In the genomic region with DNA sequence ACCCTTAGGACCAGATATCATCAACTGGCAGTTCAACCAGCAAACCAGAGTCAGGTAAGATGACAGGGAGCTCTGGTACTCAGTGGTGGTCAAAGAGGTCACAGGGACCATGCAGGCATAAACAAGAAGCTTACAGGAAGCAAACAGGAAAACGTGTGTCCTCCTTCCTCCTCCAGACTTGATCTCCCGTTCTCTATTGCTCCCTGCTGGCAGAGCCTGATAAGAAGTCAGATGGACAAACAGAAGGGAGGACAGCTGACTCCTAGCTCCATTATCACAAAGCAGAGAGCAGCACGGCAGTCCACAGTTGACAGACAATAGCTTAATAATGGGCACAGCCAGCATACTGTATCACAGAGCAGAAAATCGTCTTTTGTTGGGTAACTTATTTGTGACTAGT, we compare ENCODE assay signal across 8 cellular contexts.
DNase-seq lines count a peak whose midpoint lies in the region; ATAC-seq, FAIRE-seq and TF ChIP-seq lines count a peak whose summit lies in the region.

No MANE protein-coding gene starts in this region.

- no peak overlapping the region for H2BK5ac ChIP-seq in mesenchymal stem cell (ENCODE audit: low read depth, low read length, poor library complexity, severe bottlenecking)

- H3K27me3 ChIP-seq in brain microvascular endothelial cell (replicated peaks) (no peaks in the 10 kb centered on the region), mesenchymal stem cell (ENCODE audit: control insufficient read depth in 1 of 2, insufficient read depth in 1 of 2, low read length in 2 of 2) (no peaks in the 10 kb centered on the region), PC-9 (ENCODE audit: insufficient read depth, low read depth) (no peaks in the 10 kb centered on the region)

- H3K27ac ChIP-seq in brain microvascular endothelial cell: no peak overlapping the region
- H3K27ac ChIP-seq in mesenchymal stem cell (ENCODE audit: low read length, poor library complexity, severe bottlenecking): no peak overlapping the region
- no peak overlapping the region for H3K27ac ChIP-seq in PC-9

- no peaks in the 10 kb centered on the region for H3K79me2 ChIP-seq in PC-9 (ENCODE audit: low read depth)

- H3K79me1 ChIP-seq in mesenchymal stem cell (replicated peaks; ENCODE audit: low read length, poor library complexity, severe bottlenecking): peaks cover 7% of the 10 kb centered on the region

- CTCF ChIA-PET in PC-9 (lab: Charles Lee): interaction anchor here (1.4 kb wide), 1 partner anchor 589 kb away, joined by 3 read pairs; no protein-coding TSS in a partner anchor

- no peaks in the 10 kb centered on the region for H3K9me3 ChIP-seq in mesenchymal stem cell (ENCODE audit: control insufficient read depth, low read length)
- no peaks in the 10 kb centered on the region; the same call in 1 of the 2 replicates for H3K9me3 ChIP-seq in PC-9 (ENCODE audit: insufficient read depth, low read depth)

- peak; percentile 81 for DNase-seq in Ammon's horn (ENCODE audit: low spot score)
- no peak for DNase-seq in LNCaP clone FGC (ENCODE audit: low read depth)
- DNase-seq in brain microvascular endothelial cell: no peak
- DNase-seq in mesenchymal stem cell: peak; percentile 56
- DNase-seq in PC-9: no peak
- DNase-seq in GM12891 (ENCODE audit: insufficient read length, low spot score): no peak
- DNase-seq in SW 1271 (lab: John Stamatoyannopoulos, UW): no peak

- no peak overlapping the region for H3K4ac ChIP-seq in mesenchymal stem cell (ENCODE audit: low read depth in 1 of 2, low read length in 2 of 2)

- H3K9ac ChIP-seq in mesenchymal stem cell (ENCODE audit: low read length): no peak overlapping the region

- H2BK12ac ChIP-seq in mesenchymal stem cell (ENCODE audit: low read length in 2 of 2): no peak overlapping the region

- TF ChIP-seq CTCF in LNCaP clone FGC (IDR thresholded peaks at IDR 0.05; ENCODE audit: control insufficient read depth, extremely low read depth, insufficient read depth): peak; percentile 56
- TF ChIP-seq CTCF in brain microvascular endothelial cell (IDR thresholded peaks at IDR 0.05; ENCODE audit: low read depth, low read length, missing control alignments): peak; percentile 50
- no peak for TF ChIP-seq CTCF in PC-9 (conservative IDR thresholded peaks at IDR 0.05)

- no peak for TF ChIP-seq POLR2A in GM12891 (IDR thresholded peaks at IDR 0.05; ENCODE audit: low read depth, low read length)

- POLR2A ChIA-PET in PC-9 (lab: Charles Lee; ENCODE audit: unreplicated experiment): interaction anchor here (0.7 kb wide), 1 partner anchor 14 kb away, joined by 8 read pairs; no protein-coding TSS in a partner anchor

- in situ Hi-C loops in brain microvascular endothelial cell (cut with HindIII; ENCODE audit: low pct_ligation_motif_present, low sequenced_read_pairs): loop anchor here (25.0 kb wide), 1 partner anchor 379 kb away; no protein-coding TSS in a partner anchor

- H3K23ac ChIP-seq in mesenchymal stem cell (ENCODE audit: low read length in 2 of 2): no peak overlapping the region

- 0 out of 2 replicates have a peak, but pooled peaks cover 4% of the 10 kb centered on the region for H3F3A ChIP-seq in PC-9 (ENCODE audit: insufficient read depth, low read depth)

- H4K91ac ChIP-seq in mesenchymal stem cell (ENCODE audit: low read length): no peak overlapping the region

- WGBS in mesenchymal stem cell: 56% methylated on average over 4 of the region's 4 CpGs

- H3K4me3 ChIP-seq in LNCaP clone FGC (ENCODE audit: low read depth, low read length): no peak overlapping the region
- H3K4me3 ChIP-seq in brain microvascular endothelial cell (ENCODE audit: low read depth, low read length): no peak overlapping the region
- no peak overlapping the region for H3K4me3 ChIP-seq in mesenchymal stem cell (ENCODE audit: insufficient read depth in 1 of 2, low read depth in 1 of 2, low read length in 2 of 2)
- H3K4me3 ChIP-seq in PC-9: no peak overlapping the region

- no peak for ATAC-seq in GM19395 (IDR thresholded peaks at IDR 0.05; ENCODE audit: unreplicated experiment)

- H2AFZ ChIP-seq in mesenchymal stem cell (ENCODE audit: low read depth, low read length) (no peak overlapping the region), PC-9 (no peak overlapping the region)

- H4K8ac ChIP-seq in mesenchymal stem cell (ENCODE audit: low read length): no peak overlapping the region

- no peak overlapping the region for H2BK120ac ChIP-seq in mesenchymal stem cell (ENCODE audit: low read depth, low read length)

- H4K20me1 ChIP-seq in PC-9 (ENCODE audit: insufficient read depth): no peaks in the 10 kb centered on the region

- H3K9me2 ChIP-seq in PC-9 (ENCODE audit: insufficient read depth): no peaks in the 10 kb centered on the region

- BruUV-seq in PC-9 (replicated peaks; lab: Mats Ljungman, UMichigan): no TSS peak

- intact Hi-C loops in PC-9 (cut with micrococcal nuclease; ENCODE audit: unreplicated experiment): loop anchor here (10.0 kb wide), 1 partner anchor 218 kb away; no protein-coding TSS in a partner anchor

- H2BK15ac ChIP-seq in mesenchymal stem cell (ENCODE audit: low read depth, poor library complexity, severe bottlenecking): no peak overlapping the region

- H3K18ac ChIP-seq in mesenchymal stem cell (ENCODE audit: low read depth in 1 of 2, low read length in 2 of 2): no peak overlapping the region

- H3K4me1 ChIP-seq in mesenchymal stem cell (ENCODE audit: control insufficient read depth, insufficient read depth, low read depth, low read length): peaks cover 1% of the 10 kb centered on the region
- peaks cover 24% of the 10 kb centered on the region for H3K4me1 ChIP-seq in PC-9 (replicated peaks; ENCODE audit: insufficient read depth)

- no peak overlapping the region for H2AK5ac ChIP-seq in mesenchymal stem cell (ENCODE audit: low read length, severe bottlenecking)

- H3K4me2 ChIP-seq in mesenchymal stem cell (ENCODE audit: low read length, poor library complexity, severe bottlenecking) (no peak overlapping the region), PC-9 (no peak overlapping the region)

- H3K36me3 ChIP-seq in brain microvascular endothelial cell (replicated peaks): no peaks in the 10 kb centered on the region
- H3K36me3 ChIP-seq in mesenchymal stem cell (ENCODE audit: control insufficient read depth in 1 of 2, insufficient read depth in 2 of 2, low read depth in 1 of 2, low read length in 2 of 2): peaks cover 0 to 3% of the 10 kb centered on the region in 2 experiments
- 0 out of 2 replicates have a peak, but pooled peaks cover 4% of the 10 kb centered on the region for H3K36me3 ChIP-seq in PC-9 (ENCODE audit: low read depth)

- no peak overlapping the region for H3K14ac ChIP-seq in mesenchymal stem cell (ENCODE audit: low read length in 2 of 2)

- FAIRE-seq in GM12891 (lab: Jason Lieb, UNC): no peak

TF ChIP-seq in GM12891, 5 proteins besides CTCF, POLR2A, EP300 and RAD21:
- TF ChIP-seq PAX5 (IDR thresholded peaks at IDR 0.05; ENCODE audit: insufficient read depth, low read length, severe bottlenecking) (no peak), TAF1 (IDR thresholded peaks at IDR 0.05; ENCODE audit: low read depth, low read length) (no peak), POLR2AphosphoS5 (IDR thresholded peaks at IDR 0.05; ENCODE audit: low read depth, low read length) (no peak), POU2F2 (IDR thresholded peaks at IDR 0.05; ENCODE audit: low read depth, low read length) (no peak)
TF ChIP-seq in GM12891: peak in this region for 0.

Comparison
In these comparisons a context has a peak if more than half of its experiments do, and no peak if none do; other contexts are left out.
1. DNase-seq: peak in Ammon's horn (single experiment) and mesenchymal stem cell (single experiment); none in LNCaP clone FGC (single experiment), brain microvascular endothelial cell (single experiment), PC-9 (0 of 2), GM12891 (single experiment) and SW 1271 (0 of 2).